ENCODE assay signal across 14 cellular contexts in the genomic region with DNA sequence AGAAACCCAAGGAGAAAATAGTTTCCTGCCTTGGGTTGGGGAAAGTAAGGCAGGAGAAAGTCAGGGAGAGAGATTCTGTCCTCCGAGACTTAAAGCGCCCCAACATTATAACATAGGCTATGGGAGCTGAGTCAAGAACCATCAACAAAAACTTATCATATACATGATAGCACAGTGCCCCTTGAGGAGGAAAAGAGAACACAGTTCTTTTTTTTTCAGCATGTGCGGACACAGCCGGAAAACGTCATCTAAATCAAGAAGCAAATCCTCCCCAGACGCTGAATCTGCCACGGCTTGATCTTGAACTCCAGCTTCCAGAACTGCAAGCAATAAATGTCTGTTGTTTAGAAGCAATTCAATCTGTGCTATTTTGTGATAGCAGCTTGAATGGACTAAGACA.
DNase-seq lines count a peak whose midpoint lies in the region; ATAC-seq and TF ChIP-seq lines count a peak whose summit lies in the region.
"Had no signal": no experiment of that assay in that cellular context is flagged by ENCODE, and none has a peak within 500 bp of the region (broad histone marks: within the 10 kb centered on the region; RNA-seq: fewer than 3 reads in every experiment).

No MANE protein-coding gene starts in this region.

- H3K27ac Mint-ChIP-seq in neural progenitor cell = no peak overlapping the region
- H3K27ac Mint-ChIP-seq: memory B cell, T-helper 17 cell had no signal

- H3K36me3 ChIP-seq in WERI-Rb-1 (no peaks in the 10 kb centered on the region), neural progenitor cell (no peaks in the 10 kb centered on the region)
- H3K36me3 ChIP-seq: stomach had no signal

- DNase-seq in NCI-H1092 treated with DMSO at 0.1 percent for 48 hours (lab: John Stamatoyannopoulos, UW) = peak; percentile 5
- no peak for DNase-seq in NCI-H1092 (lab: John Stamatoyannopoulos, UW)
- DNase-seq in MV-4-11 (lab: John Stamatoyannopoulos, UW) = peak; percentile 16
- DNase-seq in WERI-Rb-1 = no peak
- peak; percentile 20 for DNase-seq in neural progenitor cell (ENCODE audit: low spot score)
- no peak for DNase-seq in nucleus accumbens (lab: John Stamatoyannopoulos, UW)
- DNase-seq: foreskin melanocyte, NCI-H2107, stomach, T-helper 17 cell had no signal

- no peak overlapping the region for H3K4me2 ChIP-seq in neural progenitor cell

- H3K27me3 ChIP-seq in WERI-Rb-1 (ENCODE audit: insufficient read depth, low read depth, severe bottlenecking) (peaks cover 38% of the 10 kb centered on the region), neural progenitor cell (no peaks in the 10 kb centered on the region)
- H3K27me3 ChIP-seq: stomach had no signal

- peak overlapping the region; percentile 18 for H2AFZ ChIP-seq in neural progenitor cell (replicated peaks)

- no peaks in the 10 kb centered on the region for H3K36me3 Mint-ChIP-seq in neural progenitor cell
- H3K36me3 Mint-ChIP-seq: memory B cell had no signal

- no peaks in the 10 kb centered on the region for H3F3A ChIP-seq in neural progenitor cell (ENCODE audit: low read depth)

- H3K4me3 Mint-ChIP-seq in neural progenitor cell = no peak overlapping the region
- H3K4me3 Mint-ChIP-seq: central memory CD8-positive, alpha-beta T cell; memory B cell; T-helper 17 cell had no signal

- no peaks in the 10 kb centered on the region for H4K20me1 ChIP-seq in neural progenitor cell (ENCODE audit: low read depth)

- no peaks in the 10 kb centered on the region for H3K9me3 ChIP-seq in WERI-Rb-1 (ENCODE audit: severe bottlenecking)
- H3K9me3 ChIP-seq in neural progenitor cell (ENCODE audit: low read depth) = no peaks in the 10 kb centered on the region
- H3K9me3 ChIP-seq: stomach had no signal

- peaks cover 18% of the 10 kb centered on the region for H3K4me1 Mint-ChIP-seq in neural progenitor cell
- H3K4me1 Mint-ChIP-seq: central memory CD8-positive, alpha-beta T cell; memory B cell; T-helper 17 cell had no signal

- H3K27ac ChIP-seq in WERI-Rb-1 (no peak overlapping the region), neural progenitor cell (no peak overlapping the region)
- H3K27ac ChIP-seq: stomach had no signal

- no peak overlapping the region for H3K9ac ChIP-seq in neural progenitor cell

- H3K9me3 Mint-ChIP-seq in neural progenitor cell = no peaks in the 10 kb centered on the region
- H3K9me3 Mint-ChIP-seq: memory B cell had no signal

- ATAC-seq in HG03196 (IDR thresholded peaks at IDR 0.05; ENCODE audit: unreplicated experiment) = no peak
- no peak for ATAC-seq in HG03139 (IDR thresholded peaks at IDR 0.05; ENCODE audit: unreplicated experiment)
- ATAC-seq: T-helper 17 cell had no signal

- peaks cover 3% of the 10 kb centered on the region for H3K27me3 Mint-ChIP-seq in neural progenitor cell (ENCODE audit: insufficient read depth, low read depth)
- H3K27me3 Mint-ChIP-seq: central memory CD8-positive, alpha-beta T cell; memory B cell; T-helper 17 cell had no signal

- no peaks in the 10 kb centered on the region for H3K79me2 ChIP-seq in neural progenitor cell (ENCODE audit: low read depth)

- H3K4me3 ChIP-seq in WERI-Rb-1 (ENCODE audit: low read depth, low read length) (no peak overlapping the region), neural progenitor cell (no peak overlapping the region)
- H3K4me3 ChIP-seq: stomach had no signal

- peak; percentile 41 for TF ChIP-seq CTCF in WERI-Rb-1 (IDR thresholded peaks at IDR 0.05; ENCODE audit: low read depth, low read length)
- peak; percentile 59 for TF ChIP-seq CTCF in neural progenitor cell (IDR thresholded peaks at IDR 0.05)

- H3K4me1 ChIP-seq in neural progenitor cell = no peaks in the 10 kb centered on the region
- H3K4me1 ChIP-seq: stomach had no signal

Comparison
In these comparisons a context has a peak if more than half of its experiments do, and no peak if none do; other contexts are left out.
1. DNase-seq: peak in NCI-H1092 treated with DMSO at 0.1 percent for 48 hours (single experiment), MV-4-11 (single experiment) and neural progenitor cell (single experiment); none in NCI-H1092 (single experiment), WERI-Rb-1 (single experiment) and nucleus accumbens (0 of 56).